1 cellular context compared by ENCODE assay signal in genomic region chr2:189203177-189203799, GRCh38.
TF ChIP-seq lines count a peak whose summit lies in the region.

No MANE protein-coding gene starts in this region.

TF ChIP-seq in IMR-90, 13 proteins besides CTCF, POLR2A, EP300 and RAD21 (continued from another document):
- no peak for TF ChIP-seq USF2 (IDR thresholded peaks at IDR 0.05; ENCODE audit: low read depth, low read length)
- TF ChIP-seq CHD1 (IDR thresholded peaks at IDR 0.05; ENCODE audit: low read depth, low read length), result no peak
- no peak for TF ChIP-seq RCOR1 (IDR thresholded peaks at IDR 0.05; ENCODE audit: insufficient replicate concordance, low read length)
- TF ChIP-seq SMC3 (IDR thresholded peaks at IDR 0.05; ENCODE audit: low read depth, low read length), result no peak
